Comparison of ENCODE assay signal across 20 cellular contexts in genomic region chr4:135065366-135065765, GRCh38.
"Had no signal": no experiment of that assay in that cellular context is flagged by ENCODE, and none has a peak within 500 bp of the region (broad histone marks: within the 10 kb centered on the region; RNA-seq: fewer than 3 reads in every experiment).

No MANE protein-coding gene starts in this region.

- DNase-seq: activated CD4-positive, alpha-beta T cell treated with anti-CD3 and anti-CD28 coated beads for 4 hours; activated CD4-positive, alpha-beta T cell treated with anti-CD3 and anti-CD28 coated beads, Interleukin-2, amount 50 U/mL, for 4 hours; activated naive CD4-positive, alpha-beta T cell; activated T-cell treated with anti-CD3 and anti-CD28 coated beads for 4 hours; activated T-cell treated with anti-CD3 and anti-CD28 coated beads, Interleukin-2, amount 50 U/mL, for 72 hours; anterior cingulate cortex; brain microvascular endothelial cell; cortex of kidney; effector memory CD8-positive, alpha-beta T cell; kidney glomerular epithelial cell; left lung; right lobe of liver; stimulated activated CD4-positive, alpha-beta T cell treated with anti-CD3 and anti-CD28 coated beads, Interleukin-4, amount 100 ng/mL, for 1 hour; stimulated activated naive CD8-positive, alpha-beta T cell treated with anti-CD3 and anti-CD28 coated beads, Interleukin-15, Interleukin-2, amounts not matched to agents 100 U/mL and 50 U/mL, for 24 hours; testis; transverse colon had no signal

- ATAC-seq: activated naive CD4-positive, alpha-beta T cell treated with anti-CD3 and anti-CD28 coated beads, Interleukin-2, amount 50 U/mL, for 72 hours; activated T-cell treated with anti-CD3 and anti-CD28 coated beads, Interleukin-2, amount 50 U/mL, for 72 hours; effector memory CD8-positive, alpha-beta T cell; esophagus mucosa; foreskin keratinocyte; left lung; right lobe of liver; stimulated activated naive CD8-positive, alpha-beta T cell treated with anti-CD3 and anti-CD28 coated beads, Interleukin-15, Interleukin-2, amounts not matched to agents 100 U/mL and 50 U/mL, for 24 hours had no signal

- H3K4me3 ChIP-seq: left lung, lung, right lobe of liver, testis, transverse colon had no signal
